ENCODE assay signal across 8 cellular contexts in the genomic region with DNA sequence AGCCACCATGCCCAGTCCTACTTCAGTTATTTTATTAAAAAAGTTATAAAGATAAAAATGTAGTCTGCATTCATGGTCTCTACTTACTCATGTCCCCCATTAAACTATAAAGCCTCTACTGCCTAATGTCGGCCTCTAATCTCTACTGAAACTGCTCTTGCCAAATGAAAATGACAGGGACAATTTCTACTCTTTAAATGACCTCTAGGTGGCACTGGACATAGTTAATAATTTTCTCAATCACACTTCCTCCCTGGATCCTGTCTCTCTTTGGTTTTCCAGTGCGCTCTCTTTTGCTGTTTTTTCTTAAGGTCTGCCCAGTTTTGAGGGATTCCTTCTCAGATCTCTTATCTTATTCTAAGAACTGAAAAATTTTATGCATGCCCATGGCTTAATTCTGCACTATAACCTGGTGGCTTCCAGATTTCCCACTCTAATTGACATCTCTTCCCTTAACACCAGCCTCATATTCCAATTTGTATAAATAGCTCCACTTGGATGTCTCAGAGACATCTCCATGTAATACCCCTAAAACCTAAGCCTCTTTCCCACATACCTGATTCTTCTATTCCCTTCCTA. TPM values are rescaled to one million over a fixed set of nuclear protein-coding genes. Genes with fewer than 3 reads are reported as not detected.
DNase-seq lines count a peak whose midpoint lies in the region; ATAC-seq, FAIRE-seq and TF ChIP-seq lines count a peak whose summit lies in the region.

No MANE protein-coding gene starts in this region.

- peak; percentile 60 for FAIRE-seq in GM12891 (lab: Jason Lieb, UNC)

- intact Hi-C loops in left colon (cut with DNase I, micrococcal nuclease) = no loop called here

- peak; percentile 29 for DNase-seq in AG08396 (ENCODE audit: low spot score)
- DNase-seq in GM12891 (ENCODE audit: insufficient read length, low spot score) = no peak
- peak; percentile 24 for DNase-seq in NCI-H1694 treated with DMSO at 0.1 percent for 48 hours (lab: John Stamatoyannopoulos, UW)
- peak; percentile 29 for DNase-seq in amniotic epithelial cell (ENCODE audit: low read depth)
- DNase-seq in left colon = no peak
- DNase-seq in NCI-H1436 treated with DMSO at 0.1 percent for 48 hours (lab: John Stamatoyannopoulos, UW) = no peak
- no peak for DNase-seq in NCI-H128 (lab: John Stamatoyannopoulos, UW; ENCODE audit: unreplicated experiment)
- DNase-seq in COLO668 (lab: John Stamatoyannopoulos, UW; ENCODE audit: unreplicated experiment) = no peak

- ATAC-seq in left colon = peak; percentile 88

- no peak for TF ChIP-seq POLR2A in GM12891 (IDR thresholded peaks at IDR 0.05; ENCODE audit: low read depth, low read length)

TF ChIP-seq in GM12891, 5 proteins besides CTCF, POLR2A, EP300 and RAD21:
- TF ChIP-seq TAF1 (IDR thresholded peaks at IDR 0.05; ENCODE audit: low read depth, low read length) (no peak), SPI1 (IDR thresholded peaks at IDR 0.05; ENCODE audit: low read depth, low read length) (peak; percentile 79), PAX5 (IDR thresholded peaks at IDR 0.05; ENCODE audit: insufficient read depth, low read length, severe bottlenecking) (no peak), POLR2AphosphoS5 (IDR thresholded peaks at IDR 0.05; ENCODE audit: low read depth, low read length) (no peak), POU2F2 (IDR thresholded peaks at IDR 0.05; ENCODE audit: low read depth, low read length) (no peak)
TF ChIP-seq in GM12891: peak in this region for 1.

RNA-seq across cellular contexts. Expression of gene MTMR6, which starts 54.3 kb away (rescaled TPM):
- 3.7 TPM for polyA plus RNA-seq in GM12891 (2012; ENCODE audit: low read depth, missing spikeins)
- total RNA-seq in left colon = 10 to 100 TPM; 13.6 to 14.7 TPM

Comparison
In these comparisons a context has a peak if more than half of its experiments do, and no peak if none do; other contexts are left out.
1. DNase-seq: peak in AG08396 (single experiment), NCI-H1694 treated with DMSO at 0.1 percent for 48 hours (single experiment) and amniotic epithelial cell (single experiment); none in GM12891 (single experiment), left colon (0 of 2), NCI-H1436 treated with DMSO at 0.1 percent for 48 hours (single experiment), NCI-H128 (single experiment) and COLO668 (single experiment).